10 cellular contexts compared by ENCODE assay signal in genomic region chr3:169865176-169865800, GRCh38. TPM values are rescaled to one million over a fixed set of nuclear protein-coding genes. Genes with fewer than 3 reads are reported as not detected.
DNase-seq lines count a peak whose midpoint lies in the region; ATAC-seq and TF ChIP-seq lines count a peak whose summit lies in the region.
"Had no signal": no experiment of that assay in that cellular context is flagged by ENCODE, and none has a peak within 500 bp of the region (broad histone marks: within the 10 kb centered on the region; RNA-seq: fewer than 3 reads in every experiment).

No MANE protein-coding gene starts in this region.

- ATAC-seq in HG02610 (IDR thresholded peaks at IDR 0.05; ENCODE audit: unreplicated experiment) (peak; percentile 50), naive B cell (ENCODE audit: low read depth in 2 of 2) (peak; percentile 90 to 91), GM19455 (IDR thresholded peaks at IDR 0.05; ENCODE audit: unreplicated experiment) (no peak), SK-N-SH treated with all-trans-retinoic acid at 6 μM for 48 hours (no peak)

- no peaks in the 10 kb centered on the region for H3F3A ChIP-seq in DOHH2 (ENCODE audit: control insufficient read depth, insufficient read depth)

- H3K27me3 ChIP-seq in DOHH2 (ENCODE audit: control insufficient read depth, low read length) (no peaks in the 10 kb centered on the region), tibial nerve (no peaks in the 10 kb centered on the region)

- H3K4me3 Mint-ChIP-seq in T-helper 1 cell treated with Interleukin-12 subunit alpha and Interleukin-12 subunit beta and Interleukin-4 antibody, amounts not matched to agents 30 μg/mL and 1 μg/mL, for 36 hours, result no peak overlapping the region
- H3K4me3 Mint-ChIP-seq in naive B cell, result peak overlapping the region in 7 of 8 donors; percentile 58 to 87 (median 78)
- H3K4me3 Mint-ChIP-seq: natural killer cell treated with Interleukin-12 subunit alpha and Interleukin-12 subunit beta and Interleukin-15 and Interleukin-18, amount 100 ng/mL, for 72 hours had no signal

- no peaks in the 10 kb centered on the region for H4K20me1 ChIP-seq in DOHH2 (ENCODE audit: control insufficient read depth, insufficient read depth, low read depth, low read length)

- no peak overlapping the region for H3K27ac ChIP-seq in DOHH2 (ENCODE audit: low read depth, low read length)
- no peak overlapping the region for H3K27ac ChIP-seq in tibial nerve

- no peaks in the 10 kb centered on the region for H3K36me3 Mint-ChIP-seq in T-helper 1 cell treated with Interleukin-12 subunit alpha and Interleukin-12 subunit beta and Interleukin-4 antibody, amounts not matched to agents 30 μg/mL and 1 μg/mL, for 36 hours (ENCODE audit: low read depth)
- H3K36me3 Mint-ChIP-seq in naive B cell, result no peaks in the 10 kb centered on the region
- H3K36me3 Mint-ChIP-seq: natural killer cell treated with Interleukin-12 subunit alpha and Interleukin-12 subunit beta and Interleukin-15 and Interleukin-18, amount 100 ng/mL, for 72 hours had no signal

- H3K9me3 Mint-ChIP-seq in T-helper 1 cell treated with Interleukin-12 subunit alpha and Interleukin-12 subunit beta and Interleukin-4 antibody, amounts not matched to agents 30 μg/mL and 1 μg/mL, for 36 hours, result no peaks in the 10 kb centered on the region
- peaks cover 0 to 2% (median 0%) of the 10 kb centered on the region in 7 donors for H3K9me3 Mint-ChIP-seq in naive B cell
- H3K9me3 Mint-ChIP-seq: natural killer cell treated with Interleukin-12 subunit alpha and Interleukin-12 subunit beta and Interleukin-15 and Interleukin-18, amount 100 ng/mL, for 72 hours had no signal

- peak overlapping the region; percentile 2; the same call in 1 of the 2 replicates for H3K4me2 ChIP-seq in DOHH2 (ENCODE audit: low read length)

- H3K9me3 ChIP-seq in DOHH2 (ENCODE audit: control insufficient read depth, insufficient read depth, low read length) (no peaks in the 10 kb centered on the region), tibial nerve (no peaks in the 10 kb centered on the region)

- H3K4me1 Mint-ChIP-seq in T-helper 1 cell treated with Interleukin-12 subunit alpha and Interleukin-12 subunit beta and Interleukin-4 antibody, amounts not matched to agents 30 μg/mL and 1 μg/mL, for 36 hours (ENCODE audit: low read depth), result peaks cover 24% of the 10 kb centered on the region
- H3K4me1 Mint-ChIP-seq in naive B cell, result peaks cover 26 to 38% (median 34%) of the 10 kb centered on the region in 3 donors

- peak overlapping the region; percentile 14 for H3K27ac Mint-ChIP-seq in T-helper 1 cell treated with Interleukin-12 subunit alpha and Interleukin-12 subunit beta and Interleukin-4 antibody, amounts not matched to agents 30 μg/mL and 1 μg/mL, for 36 hours
- H3K27ac Mint-ChIP-seq in naive B cell, result peak overlapping the region; percentile 79 to 97 (median 96)
- H3K27ac Mint-ChIP-seq: natural killer cell treated with Interleukin-12 subunit alpha and Interleukin-12 subunit beta and Interleukin-15 and Interleukin-18, amount 100 ng/mL, for 72 hours had no signal

- TF ChIP-seq CTCF in DOHH2 (IDR thresholded peaks at IDR 0.05; ENCODE audit: low read depth, low read length, poor library complexity, severe bottlenecking) (peak; percentile 17), tibial nerve (IDR thresholded peaks at IDR 0.05) (no peak)

- H3K4me3 ChIP-seq in DOHH2 (ENCODE audit: low read length), result no peak overlapping the region
- H3K4me3 ChIP-seq in tibial nerve, result no peak overlapping the region

- no peaks in the 10 kb centered on the region for H3K79me2 ChIP-seq in DOHH2 (ENCODE audit: control insufficient read depth, low read length)

- H3K36me3 ChIP-seq in DOHH2 (ENCODE audit: control insufficient read depth, low read length), result no peaks in the 10 kb centered on the region
- H3K36me3 ChIP-seq in tibial nerve, result no peaks in the 10 kb centered on the region

- no peak for TF ChIP-seq EP300 in tibial nerve (IDR thresholded peaks at IDR 0.05)

- no peaks in the 10 kb centered on the region for H3K9me2 ChIP-seq in DOHH2 (replicated peaks; ENCODE audit: control insufficient read depth, low read length)

- peaks cover 6% of the 10 kb centered on the region for H3K27me3 Mint-ChIP-seq in T-helper 1 cell treated with Interleukin-12 subunit alpha and Interleukin-12 subunit beta and Interleukin-4 antibody, amounts not matched to agents 30 μg/mL and 1 μg/mL, for 36 hours (ENCODE audit: low read depth)
- no peaks in the 10 kb centered on the region for H3K27me3 Mint-ChIP-seq in naive B cell

- DNase-seq in naive B cell (peak; percentile 61), DMS 273 (lab: John Stamatoyannopoulos, UW; ENCODE audit: unreplicated experiment) (no peak), tibial nerve (ENCODE audit: low spot score in 2 of 2) (no peak)
- DNase-seq: EL had no signal

- TF ChIP-seq POLR2A in tibial nerve (IDR thresholded peaks at IDR 0.05), result no peak

- peaks cover 44% of the 10 kb centered on the region for H3K4me1 ChIP-seq in DOHH2 (ENCODE audit: control insufficient read depth, low read length)
- H3K4me1 ChIP-seq in tibial nerve, result peaks cover 0 to 4% (median 1%) of the 10 kb centered on the region in 4 donors

- 72 to 75% methylated on average over 12 of the region's 12 CpGs for WGBS in tibial nerve, 2 donors

TF ChIP-seq in SK-N-SH treated with all-trans-retinoic acid at 6 μM for 48 hours, 23 proteins besides CTCF, POLR2A, EP300 and RAD21 (continues in another document):
- TF ChIP-seq RARB (CRISPR knock-in tag; IDR thresholded peaks at IDR 0.05), result no peak
- no peak for TF ChIP-seq CREB5 (CRISPR knock-in tag; IDR thresholded peaks at IDR 0.05; ENCODE audit: low read depth)
- TF ChIP-seq CSDC2 (CRISPR knock-in tag; IDR thresholded peaks at IDR 0.05), result no peak
- no peak for TF ChIP-seq TOX (CRISPR knock-in tag; IDR thresholded peaks at IDR 0.05; ENCODE audit: borderline replicate concordance)
- TF ChIP-seq ZNF70 (CRISPR knock-in tag; IDR thresholded peaks at IDR 0.05), result no peak
- TF ChIP-seq ZFP30 (CRISPR knock-in tag; IDR thresholded peaks at IDR 0.05), result no peak
- TF ChIP-seq CSRNP3 (CRISPR knock-in tag; IDR thresholded peaks at IDR 0.05), result no peak
- no peak for TF ChIP-seq ZNF8 (CRISPR knock-in tag; IDR thresholded peaks at IDR 0.05)
- no peak for TF ChIP-seq SNAI2 (CRISPR knock-in tag; IDR thresholded peaks at IDR 0.05)
- no peak for TF ChIP-seq ESRRG (CRISPR knock-in tag; IDR thresholded peaks at IDR 0.05)
- TF ChIP-seq ISL1 (CRISPR knock-in tag; IDR thresholded peaks at IDR 0.05), result no peak
- TF ChIP-seq POU6F1 (CRISPR knock-in tag; IDR thresholded peaks at IDR 0.05; ENCODE audit: borderline replicate concordance, low read depth), result no peak

RNA-seq across cellular contexts. Expression of gene LRRC31, which starts 4.4 kb away (rescaled TPM):
- not detected for polyA plus RNA-seq in naive B cell (ENCODE audit: low read depth in 6 of 6)
- not detected for total RNA-seq in tibial nerve
- total RNA-seq: natural killer cell treated with Interleukin-12 subunit alpha and Interleukin-12 subunit beta and Interleukin-15 and Interleukin-18, amount 100 ng/mL, for 72 hours had no signal

RNA-seq across cellular contexts. Expression of gene SAMD7, which starts 46.1 kb away (rescaled TPM):
- polyA plus RNA-seq in naive B cell (ENCODE audit: low read depth in 6 of 6), result under 1 TPM in 2 of 6 donors, not detected in 4; 0.11 to 0.17 TPM
- not detected for total RNA-seq in tibial nerve
- total RNA-seq: natural killer cell treated with Interleukin-12 subunit alpha and Interleukin-12 subunit beta and Interleukin-15 and Interleukin-18, amount 100 ng/mL, for 72 hours had no signal

RNA-seq across cellular contexts. Expression of gene LRRC34, which starts 52.6 kb away (rescaled TPM):
- polyA plus RNA-seq in naive B cell (ENCODE audit: low read depth in 6 of 6), result 1 to 10 TPM in 4 of 6 donors, under 1 TPM in 2; 0.49 to 4.3 (median 1.8) TPM
- 10 to 100 TPM in 1 of 4 donors, 1 to 10 TPM in 3; 2.5 to 10.3 (median 4.6) TPM for total RNA-seq in tibial nerve

RNA-seq across cellular contexts. Expression of gene LRRIQ4, which starts 52.6 kb away (rescaled TPM):
- polyA plus RNA-seq in naive B cell (ENCODE audit: low read depth in 6 of 6), result under 1 TPM in 1 of 6 donors, not detected in 5; 0.27 TPM
- not detected for total RNA-seq in tibial nerve
- total RNA-seq: natural killer cell treated with Interleukin-12 subunit alpha and Interleukin-12 subunit beta and Interleukin-15 and Interleukin-18, amount 100 ng/mL, for 72 hours had no signal

Comparison
In these comparisons a context has a peak if more than half of its experiments do, and no peak if none do; other contexts are left out.
1. ATAC-seq: peak in HG02610 (single experiment) and naive B cell (2 of 2); none in GM19455 (single experiment) and SK-N-SH treated with all-trans-retinoic acid at 6 μM for 48 hours (single experiment).